8 cellular contexts compared by ENCODE assay signal in the genomic region with DNA sequence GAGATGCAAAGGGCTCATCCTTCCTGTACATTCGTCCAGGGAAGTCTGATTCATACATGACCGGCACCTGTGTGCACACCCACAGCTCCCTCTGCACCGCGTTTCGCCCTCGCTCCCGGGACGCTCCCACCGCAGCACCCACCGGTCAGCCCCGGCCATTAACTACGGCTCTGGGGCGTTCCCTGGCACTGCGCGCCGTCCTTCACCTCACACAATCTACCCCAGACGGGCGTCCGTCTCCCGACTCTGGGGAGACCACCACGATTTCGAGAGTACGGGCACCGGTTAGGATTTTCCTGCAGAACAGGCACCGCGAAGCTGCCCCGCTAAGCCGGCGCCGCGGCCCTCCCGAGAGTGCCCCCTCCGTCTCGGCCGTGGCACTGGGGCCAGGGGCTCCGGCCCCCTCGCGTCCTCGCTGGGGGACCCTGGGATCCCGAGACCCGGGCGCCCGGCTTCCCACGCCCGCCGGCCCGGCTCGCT. TPM values are rescaled to one million over a fixed set of nuclear protein-coding genes. Genes with fewer than 3 reads are reported as not detected.
DNase-seq lines count a peak whose midpoint lies in the region; ATAC-seq and TF ChIP-seq lines count a peak whose summit lies in the region.

No MANE protein-coding gene starts in this region.

- peaks cover 0 to 4% of the 10 kb centered on the region in 2 donors for H3K36me3 ChIP-seq in thyroid gland

- peak overlapping the region; percentile 94 for H3K4me3 Mint-ChIP-seq in activated T-helper 2 cell treated with anti-CD3 and anti-CD28 coated beads, Interferon-gamma antibody, Interleukin-2, Interleukin-4, amounts not matched to agents 10 μg/mL and 5 μg/mL and 100 μg/mL, durations not matched to agents 14 hours and 24 hours and 36 hours (ENCODE audit: low read depth)
- H3K4me3 Mint-ChIP-seq in neural crest cell: peak overlapping the region; percentile 94

- no peaks in the 10 kb centered on the region for H3K9me3 Mint-ChIP-seq in activated T-helper 2 cell treated with anti-CD3 and anti-CD28 coated beads, Interferon-gamma antibody, Interleukin-2, Interleukin-4, amounts not matched to agents 10 μg/mL and 5 μg/mL and 100 μg/mL, durations not matched to agents 14 hours and 24 hours and 36 hours
- H3K9me3 Mint-ChIP-seq in neural crest cell: no peaks in the 10 kb centered on the region

- 0% methylated on average over 12 to 29 of the region's 48 CpGs for WGBS in thyroid gland, 2 donors

- intact Hi-C loops in activated T-helper 2 cell treated with anti-CD3 and anti-CD28 coated beads, Interferon-gamma antibody, Interleukin-2, Interleukin-4, amounts not matched to agents 10 μg/mL and 5 μg/mL and 100 μg/mL, durations not matched to agents 14 hours and 24 hours and 36 hours (cut with micrococcal nuclease): loop anchor here (10.0 kb wide), 1 partner anchor 447 kb away; a partner anchor contains a TSS
- intact Hi-C loops in thyroid gland (cut with DNase I): loop anchor here (5.0 kb wide), 1 partner anchor 125 kb away; no protein-coding TSS in a partner anchor

- H3K4me1 ChIP-seq in foreskin keratinocyte (peaks cover 16% of the 10 kb centered on the region), thyroid gland (peaks cover 26 to 28% of the 10 kb centered on the region in 2 donors)

- no peaks in the 10 kb centered on the region for H3K27me3 Mint-ChIP-seq in activated T-helper 2 cell treated with anti-CD3 and anti-CD28 coated beads, Interferon-gamma antibody, Interleukin-2, Interleukin-4, amounts not matched to agents 10 μg/mL and 5 μg/mL and 100 μg/mL, durations not matched to agents 14 hours and 24 hours and 36 hours (ENCODE audit: low read depth)
- H3K27me3 Mint-ChIP-seq in neural crest cell (ENCODE audit: low read depth): no peaks in the 10 kb centered on the region

- peaks cover 21% of the 10 kb centered on the region for H3K36me3 Mint-ChIP-seq in activated T-helper 2 cell treated with anti-CD3 and anti-CD28 coated beads, Interferon-gamma antibody, Interleukin-2, Interleukin-4, amounts not matched to agents 10 μg/mL and 5 μg/mL and 100 μg/mL, durations not matched to agents 14 hours and 24 hours and 36 hours (ENCODE audit: low read depth)
- peaks cover 2% of the 10 kb centered on the region for H3K36me3 Mint-ChIP-seq in neural crest cell (ENCODE audit: low read depth)

- ATAC-seq in HG02943 (IDR thresholded peaks at IDR 0.05; ENCODE audit: low read depth, unreplicated experiment) (peak; percentile 38), foreskin keratinocyte (peak; percentile 78)

- H3K9me3 ChIP-seq in thyroid gland: no peaks in the 10 kb centered on the region

- TF ChIP-seq POLR2A in thyroid gland (IDR thresholded peaks at IDR 0.05): no peak

- peak overlapping the region; percentile 91 for H3K27ac Mint-ChIP-seq in activated T-helper 2 cell treated with anti-CD3 and anti-CD28 coated beads, Interferon-gamma antibody, Interleukin-2, Interleukin-4, amounts not matched to agents 10 μg/mL and 5 μg/mL and 100 μg/mL, durations not matched to agents 14 hours and 24 hours and 36 hours
- H3K27ac Mint-ChIP-seq in neural crest cell (ENCODE audit: unreplicated experiment): peak overlapping the region; percentile 27

- no peak for TF ChIP-seq CTCF in foreskin keratinocyte (conservative IDR thresholded peaks at IDR 0.05)
- TF ChIP-seq CTCF in neural crest cell (conservative IDR thresholded peaks at IDR 0.05): no peak
- TF ChIP-seq CTCF in thyroid gland (IDR thresholded peaks at IDR 0.05): no peak

- peaks cover 18% of the 10 kb centered on the region for H3K4me1 Mint-ChIP-seq in activated T-helper 2 cell treated with anti-CD3 and anti-CD28 coated beads, Interferon-gamma antibody, Interleukin-2, Interleukin-4, amounts not matched to agents 10 μg/mL and 5 μg/mL and 100 μg/mL, durations not matched to agents 14 hours and 24 hours and 36 hours (ENCODE audit: low read depth)
- peaks cover 46% of the 10 kb centered on the region for H3K4me1 Mint-ChIP-seq in neural crest cell

- H3K27ac ChIP-seq in foreskin keratinocyte: peak overlapping the region; percentile 92
- peak overlapping the region; percentile 99 to 100 (median 99) for H3K27ac ChIP-seq in thyroid gland

- peak; percentile 75 for DNase-seq in activated effector memory CD4-positive, alpha-beta T cell treated with anti-CD3 and anti-CD28 coated beads, Interleukin-2, amount 50 U/mL, for 16 hours
- no peak for DNase-seq in activated effector memory CD4-positive, alpha-beta T cell treated with Interleukin-2 at 50 U/mL for 16 hours
- DNase-seq in NCI-H526 treated with DMSO at 0.1 percent for 48 hours (lab: John Stamatoyannopoulos, UW): peak; percentile 28
- no peak for DNase-seq in activated T-helper 2 cell treated with anti-CD3 and anti-CD28 coated beads, Interferon-gamma antibody, Interleukin-2, Interleukin-4, amounts not matched to agents 10 μg/mL and 5 μg/mL and 100 μg/mL, durations not matched to agents 14 hours and 24 hours and 36 hours (ENCODE audit: low spot score)
- peak; percentile 53 to 67 for DNase-seq in foreskin keratinocyte
- no peak for DNase-seq in neural crest cell (ENCODE audit: low read depth, low spot score)
- peak; percentile 64 to 67 for DNase-seq in thyroid gland

- H3K27me3 ChIP-seq in foreskin keratinocyte (no peaks in the 10 kb centered on the region), thyroid gland (no peaks in the 10 kb centered on the region)

- H3K4me3 ChIP-seq in thyroid gland (replicated peaks in 1 of 3): peak overlapping the region; percentile 54 to 100 (median 86)

RNA-seq across cellular contexts. Expression of a gene that starts 0.4 kb away (rescaled TPM):
- 33.6 and 34.9 TPM in 2 replicates for total RNA-seq in activated T-helper 2 cell treated with anti-CD3 and anti-CD28 coated beads, Interferon-gamma antibody, Interleukin-2, Interleukin-4, amounts not matched to agents 10 μg/mL and 5 μg/mL and 100 μg/mL, durations not matched to agents 14 hours and 24 hours and 36 hours
- 22.9 and 23.4 TPM in 2 replicates for total RNA-seq in foreskin keratinocyte
- polyA plus RNA-seq in foreskin keratinocyte: 4.1 and 5.2 TPM in 2 replicates
- 26.0 and 27.6 TPM in 2 replicates for total RNA-seq in neural crest cell
- total RNA-seq in thyroid gland: 10 to 100 TPM; 47.3 to 66.0 (median 58.0) TPM

RNA-seq across cellular contexts. Expression of a gene that starts 47.6 kb away (rescaled TPM):
- total RNA-seq in activated T-helper 2 cell treated with anti-CD3 and anti-CD28 coated beads, Interferon-gamma antibody, Interleukin-2, Interleukin-4, amounts not matched to agents 10 μg/mL and 5 μg/mL and 100 μg/mL, durations not matched to agents 14 hours and 24 hours and 36 hours: 67.5 and 83.1 TPM in 2 replicates
- 46.2 and 50.5 TPM in 2 replicates for total RNA-seq in foreskin keratinocyte
- polyA plus RNA-seq in foreskin keratinocyte: 39.6 and 49.0 TPM in 2 replicates
- total RNA-seq in neural crest cell: 85.0 and 87.5 TPM in 2 replicates
- total RNA-seq in thyroid gland: 100 to 1,000 TPM in 2 of 4 donors, 10 to 100 TPM in 2; 73.1 to 133 (median 111) TPM

Comparison
In these comparisons a context has a peak if more than half of its experiments do, and no peak if none do; other contexts are left out.
1. DNase-seq: peak in activated effector memory CD4-positive, alpha-beta T cell treated with anti-CD3 and anti-CD28 coated beads, Interleukin-2, amount 50 U/mL, for 16 hours (single experiment), NCI-H526 treated with DMSO at 0.1 percent for 48 hours (single experiment), foreskin keratinocyte (2 of 2) and thyroid gland (2 of 2); none in activated effector memory CD4-positive, alpha-beta T cell treated with Interleukin-2 at 50 U/mL for 16 hours (single experiment), activated T-helper 2 cell treated with anti-CD3 and anti-CD28 coated beads, Interferon-gamma antibody, Interleukin-2, Interleukin-4, amounts not matched to agents 10 μg/mL and 5 μg/mL and 100 μg/mL, durations not matched to agents 14 hours and 24 hours and 36 hours (single experiment) and neural crest cell (single experiment).